Comparison of ENCODE assay signal across 25 cellular contexts in genomic region chr20:53364617-53365016, GRCh38.
"Had no signal": no experiment of that assay in that cellular context is flagged by ENCODE, and none has a peak within 500 bp of the region (broad histone marks: within the 10 kb centered on the region; RNA-seq: fewer than 3 reads in every experiment).

No MANE protein-coding gene starts in this region.

- H3K4me3 ChIP-seq: ascending aorta, cardiac muscle cell, heart left ventricle, skin epidermis, suprapubic skin, tibial artery, upper lobe of right lung had no signal

- H3K36me3 ChIP-seq: ascending aorta, cardiac muscle cell, heart left ventricle, suprapubic skin, tibial artery, upper lobe of right lung had no signal

- H3K9me3 ChIP-seq: ascending aorta, heart left ventricle, suprapubic skin, tibial artery, upper lobe of right lung had no signal

- H3K27ac ChIP-seq: ascending aorta, cardiac muscle cell, heart left ventricle, skin epidermis, suprapubic skin, tibial artery, upper lobe of right lung had no signal

- H3K27me3 ChIP-seq: ascending aorta, cardiac muscle cell, heart left ventricle, suprapubic skin, tibial artery had no signal

- H3K4me1 ChIP-seq: ascending aorta, upper lobe of right lung had no signal

- DNase-seq: activated CD4-positive, alpha-beta T cell treated with anti-CD3 and anti-CD28 coated beads for 36 hours; activated CD4-positive, alpha-beta T cell treated with anti-CD3 and anti-CD28 coated beads, Interleukin-2, amount 50 U/mL, for 4 hours; activated CD4-positive, CD25-positive, alpha-beta regulatory T cell; activated effector memory CD4-positive, alpha-beta T cell treated with Interleukin-2 at 50 U/mL for 16 hours; activated naive CD4-positive, alpha-beta T cell treated with Interleukin-2 at 50 U/mL for 16 hours; activated naive CD8-positive, alpha-beta T cell treated with anti-CD3 and anti-CD28 coated beads, Interleukin-2, amount 10 ng/mL, durations not matched to agents 7 days and 5 days; cortex of kidney; effector memory CD8-positive, alpha-beta T cell; erythroblast; foreskin fibroblast; heart left ventricle; immature natural killer cell; kidney; left colon; posterior cingulate gyrus; stimulated activated CD4-positive, alpha-beta T cell treated with anti-CD3 and anti-CD28 coated beads, Interleukin-1b, Interleukin-23, amount 100 ng/mL, for 48 hours; stimulated activated CD4-positive, alpha-beta T cell treated with anti-CD3 and anti-CD28 coated beads, Interleukin-4, amount 100 ng/mL, for 4 hours; stimulated activated naive B cell treated with anti-CD40 and anti-IgM and Interleukin-4, amounts not matched to agents 10 μg/mL and 1 μg/mL and 100 μg/mL, for 72 hours; T-helper 1 cell; tibial artery; upper lobe of right lung had no signal
